9 cellular contexts compared by ENCODE assay signal in the genomic region with DNA sequence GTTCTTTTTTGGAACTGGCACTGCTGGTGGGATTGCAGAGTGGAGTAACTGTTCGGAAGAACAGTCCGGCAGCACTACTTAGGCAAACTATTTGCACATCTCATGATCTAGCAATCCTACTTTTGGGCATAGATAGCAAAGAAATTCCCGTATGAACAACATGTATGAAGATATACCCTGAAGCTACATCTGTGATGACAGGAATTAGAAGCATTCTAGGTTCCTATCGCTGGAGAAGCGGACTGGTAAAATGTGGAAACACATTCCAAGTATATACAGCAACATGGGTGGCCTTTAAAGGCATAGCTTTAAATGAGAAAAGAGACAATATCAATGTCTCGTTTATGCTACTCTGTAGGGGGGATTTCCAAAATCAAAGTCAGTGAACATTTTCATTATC. TPM values are rescaled to one million over a fixed set of nuclear protein-coding genes. Genes with fewer than 3 reads are reported as not detected.
A peak's percentile ranks its signal among the peaks of the same experiment; 100 is the strongest.
DNase-seq lines count a peak whose midpoint lies in the region; ATAC-seq and TF ChIP-seq lines count a peak whose summit lies in the region.
"Had no signal": no experiment of that assay in that cellular context is flagged by ENCODE, and none has a peak within 500 bp of the region (broad histone marks: within the 10 kb centered on the region; RNA-seq: fewer than 3 reads in every experiment).

No MANE protein-coding gene starts in this region.

- ATAC-seq in WTC11 (no peak), GM21515 (IDR thresholded peaks at IDR 0.05; ENCODE audit: unreplicated experiment) (no peak)
- no peak for ATAC-seq in stimulated activated memory B cell treated with anti-CD40 and anti-IgM and Interleukin-4, amounts not matched to agents 10 μg/mL and 1 μg/mL and 100 μg/mL, for 72 hours

- peaks cover 61% of the 10 kb centered on the region for H3K36me3 Mint-ChIP-seq in activated CD4-positive, alpha-beta T cell treated with anti-CD3 and anti-CD28 coated beads, Interleukin-2, amount 10 ng/mL, durations not matched to agents 7 days and 5 days (ENCODE audit: low read depth)
- peaks cover 41% of the 10 kb centered on the region for H3K36me3 Mint-ChIP-seq in WTC11
- H3K36me3 Mint-ChIP-seq in stimulated activated memory B cell treated with anti-CD40 and anti-IgM and Interleukin-4, amounts not matched to agents 10 μg/mL and 1 μg/mL and 100 μg/mL, for 72 hours: peaks cover 25% of the 10 kb centered on the region

- H3K9me3 Mint-ChIP-seq in activated CD4-positive, alpha-beta T cell treated with anti-CD3 and anti-CD28 coated beads, Interleukin-2, amount 10 ng/mL, durations not matched to agents 7 days and 5 days: no peaks in the 10 kb centered on the region
- H3K9me3 Mint-ChIP-seq in WTC11: no peaks in the 10 kb centered on the region
- no peaks in the 10 kb centered on the region for H3K9me3 Mint-ChIP-seq in stimulated activated memory B cell treated with anti-CD40 and anti-IgM and Interleukin-4, amounts not matched to agents 10 μg/mL and 1 μg/mL and 100 μg/mL, for 72 hours

- H3K4me1 Mint-ChIP-seq in activated CD4-positive, alpha-beta T cell treated with anti-CD3 and anti-CD28 coated beads, Interleukin-2, amount 10 ng/mL, durations not matched to agents 7 days and 5 days: peaks cover 40% of the 10 kb centered on the region
- H3K4me1 Mint-ChIP-seq in WTC11: peaks cover 32% of the 10 kb centered on the region
- H3K4me1 Mint-ChIP-seq in stimulated activated memory B cell treated with anti-CD40 and anti-IgM and Interleukin-4, amounts not matched to agents 10 μg/mL and 1 μg/mL and 100 μg/mL, for 72 hours: peaks cover 66% of the 10 kb centered on the region

- POLR2A ChIA-PET in activated CD4-positive, alpha-beta T cell treated with anti-CD3 and anti-CD28 coated beads, Interleukin-2, amount 10 ng/mL, durations not matched to agents 7 days and 5 days (lab: Charles Lee): interaction anchor here (0.6 kb wide), 1 partner anchor 181 kb away, joined by 18 read pairs; no protein-coding TSS in a partner anchor
- POLR2A ChIA-PET in WTC11 (lab: Charles Lee): no interaction called here

- CTCF ChIA-PET in activated CD4-positive, alpha-beta T cell treated with anti-CD3 and anti-CD28 coated beads, Interleukin-2, amount 10 ng/mL, durations not matched to agents 7 days and 5 days (lab: Charles Lee): interaction anchor here (0.6 to 2.3 kb wide), 3 partner anchors 9 to 1030 kb away, joined by 3 to 7 read pairs (median 4); no protein-coding TSS in a partner anchor
- CTCF ChIA-PET in WTC11 (lab: Charles Lee): interaction anchor here (2.2 kb wide), 1 partner anchor 10 kb away, joined by 6 read pairs; no protein-coding TSS in a partner anchor

- no peak overlapping the region for H3K27ac Mint-ChIP-seq in activated CD4-positive, alpha-beta T cell treated with anti-CD3 and anti-CD28 coated beads, Interleukin-2, amount 10 ng/mL, durations not matched to agents 7 days and 5 days
- H3K27ac Mint-ChIP-seq in WTC11: 0 out of 2 replicates have a peak overlapping the region, but pooled peaks have one; percentile 75
- no peak overlapping the region for H3K27ac Mint-ChIP-seq in stimulated activated memory B cell treated with anti-CD40 and anti-IgM and Interleukin-4, amounts not matched to agents 10 μg/mL and 1 μg/mL and 100 μg/mL, for 72 hours

- H3K4me3 ChIP-seq in foreskin fibroblast (ENCODE audit: low read depth in 1 of 2, low read length in 2 of 2): peak overlapping the region; percentile 40 to 82

- no peak for DNase-seq in activated CD4-positive, alpha-beta T cell treated with anti-CD3 and anti-CD28 coated beads, Interleukin-2, amount 10 ng/mL, durations not matched to agents 7 days and 5 days
- no peak for DNase-seq in activated CD4-positive, alpha-beta T cell treated with anti-CD3 and anti-CD28 coated beads for 1 hour
- no peak for DNase-seq in WTC11 (ENCODE audit: low spot score)
- DNase-seq in foreskin fibroblast: peak in 1 of 2 donors; percentile 27
- no peak for DNase-seq in NCI-H2227 treated with DMSO at 0.1 percent for 48 hours (lab: John Stamatoyannopoulos, UW)
- DNase-seq in NK-92 treated with Interleukin-12 subunit alpha and Interleukin-12 subunit beta, amount 100 ng/mL, for 24 hours (lab: John Stamatoyannopoulos, UW): no peak
- DNase-seq: substantia nigra had no signal

- TF ChIP-seq CTCF in WTC11 (IDR thresholded peaks at IDR 0.05): no peak
- TF ChIP-seq CTCF in foreskin fibroblast (IDR thresholded peaks at IDR 0.05; ENCODE audit: low read depth, low read length): no peak

- no peaks in the 10 kb centered on the region for H3K27me3 Mint-ChIP-seq in activated CD4-positive, alpha-beta T cell treated with anti-CD3 and anti-CD28 coated beads, Interleukin-2, amount 10 ng/mL, durations not matched to agents 7 days and 5 days
- peaks cover 3% of the 10 kb centered on the region; the same call in 1 of the 2 replicates for H3K27me3 Mint-ChIP-seq in WTC11 (ENCODE audit: low read depth)
- no peaks in the 10 kb centered on the region for H3K27me3 Mint-ChIP-seq in stimulated activated memory B cell treated with anti-CD40 and anti-IgM and Interleukin-4, amounts not matched to agents 10 μg/mL and 1 μg/mL and 100 μg/mL, for 72 hours

- peak overlapping the region; percentile 92 for H3K4me3 Mint-ChIP-seq in activated CD4-positive, alpha-beta T cell treated with anti-CD3 and anti-CD28 coated beads, Interleukin-2, amount 10 ng/mL, durations not matched to agents 7 days and 5 days
- peak overlapping the region; percentile 61 for H3K4me3 Mint-ChIP-seq in WTC11
- H3K4me3 Mint-ChIP-seq in stimulated activated memory B cell treated with anti-CD40 and anti-IgM and Interleukin-4, amounts not matched to agents 10 μg/mL and 1 μg/mL and 100 μg/mL, for 72 hours: peak overlapping the region; percentile 10

TF ChIP-seq in WTC11, 78 proteins besides CTCF, POLR2A, EP300 and RAD21:
- TF ChIP-seq ZNF263 (CRISPR knock-in tag; IDR thresholded peaks at IDR 0.05; ENCODE audit: low read depth) (no peak), ETV6 (CRISPR knock-in tag; IDR thresholded peaks at IDR 0.05) (no peak), ZNF416 (CRISPR knock-in tag; IDR thresholded peaks at IDR 0.05) (no peak), GRHL2 (CRISPR knock-in tag; IDR thresholded peaks at IDR 0.05; ENCODE audit: insufficient replicate concordance, severe bottlenecking) (no peak), ZNF219 (CRISPR knock-in tag; IDR thresholded peaks at IDR 0.05; ENCODE audit: borderline replicate concordance) (no peak)
- TF ChIP-seq, protein P1, sequence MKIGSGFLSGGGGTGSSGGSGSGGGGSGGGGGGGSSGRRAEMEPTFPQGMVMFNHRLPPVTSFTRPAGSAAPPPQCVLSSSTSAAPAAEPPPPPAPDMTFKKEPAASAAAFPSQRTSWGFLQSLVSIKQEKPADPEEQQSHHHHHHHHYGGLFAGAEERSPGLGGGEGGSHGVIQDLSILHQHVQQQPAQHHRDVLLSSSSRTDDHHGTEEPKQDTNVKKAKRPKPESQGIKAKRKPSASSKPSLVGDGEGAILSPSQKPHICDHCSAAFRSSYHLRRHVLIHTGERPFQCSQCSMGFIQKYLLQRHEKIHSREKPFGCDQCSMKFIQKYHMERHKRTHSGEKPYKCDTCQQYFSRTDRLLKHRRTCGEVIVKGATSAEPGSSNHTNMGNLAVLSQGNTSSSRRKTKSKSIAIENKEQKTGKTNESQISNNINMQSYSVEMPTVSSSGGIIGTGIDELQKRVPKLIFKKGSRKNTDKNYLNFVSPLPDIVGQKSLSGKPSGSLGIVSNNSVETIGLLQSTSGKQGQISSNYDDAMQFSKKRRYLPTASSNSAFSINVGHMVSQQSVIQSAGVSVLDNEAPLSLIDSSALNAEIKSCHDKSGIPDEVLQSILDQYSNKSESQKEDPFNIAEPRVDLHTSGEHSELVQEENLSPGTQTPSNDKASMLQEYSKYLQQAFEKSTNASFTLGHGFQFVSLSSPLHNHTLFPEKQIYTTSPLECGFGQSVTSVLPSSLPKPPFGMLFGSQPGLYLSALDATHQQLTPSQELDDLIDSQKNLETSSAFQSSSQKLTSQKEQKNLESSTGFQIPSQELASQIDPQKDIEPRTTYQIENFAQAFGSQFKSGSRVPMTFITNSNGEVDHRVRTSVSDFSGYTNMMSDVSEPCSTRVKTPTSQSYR (CRISPR knock-in tag; IDR thresholded peaks at IDR 0.05): no peak
- TF ChIP-seq, protein P2, sequence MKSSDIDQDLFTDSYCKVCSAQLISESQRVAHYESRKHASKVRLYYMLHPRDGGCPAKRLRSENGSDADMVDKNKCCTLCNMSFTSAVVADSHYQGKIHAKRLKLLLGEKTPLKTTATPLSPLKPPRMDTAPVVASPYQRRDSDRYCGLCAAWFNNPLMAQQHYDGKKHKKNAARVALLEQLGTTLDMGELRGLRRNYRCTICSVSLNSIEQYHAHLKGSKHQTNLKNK (CRISPR knock-in tag; IDR thresholded peaks at IDR 0.05): no peak

RNA-seq across cellular contexts. Expression of a gene that starts 3.1 kb away (rescaled TPM):
- 10 to 100 TPM; 50.9 to 53.6 TPM for total RNA-seq in activated CD4-positive, alpha-beta T cell treated with anti-CD3 and anti-CD28 coated beads, Interleukin-2, amount 10 ng/mL, durations not matched to agents 7 days and 5 days
- total RNA-seq in WTC11 (2021): 43.4 to 53.6 TPM (median 49.5 TPM) in 3 replicates

RNA-seq across cellular contexts. Expression of a gene that starts 3.3 kb away (rescaled TPM):
- total RNA-seq in activated CD4-positive, alpha-beta T cell treated with anti-CD3 and anti-CD28 coated beads, Interleukin-2, amount 10 ng/mL, durations not matched to agents 7 days and 5 days: 100 to 1,000 TPM in 1 of 2 experiments, 10 to 100 TPM in 1; 93.8 to 102 TPM
- 54.7 to 61.9 TPM (median 55.9 TPM) in 3 replicates for total RNA-seq in WTC11 (2021)

RNA-seq across cellular contexts. Expression of a gene that starts 26.0 kb away (rescaled TPM):
- total RNA-seq in activated CD4-positive, alpha-beta T cell treated with anti-CD3 and anti-CD28 coated beads, Interleukin-2, amount 10 ng/mL, durations not matched to agents 7 days and 5 days: not detected
- total RNA-seq in WTC11 (2021): 0.11 to 0.23 TPM (median 0.17 TPM) in 3 replicates

Comparison
In these comparisons a context has a peak if more than half of its experiments do, and no peak if none do; other contexts are left out.
1. H3K4me3 Mint-ChIP-seq: peak in every context shown above with its lines; median percentile 92 in activated CD4-positive, alpha-beta T cell treated with anti-CD3 and anti-CD28 coated beads, Interleukin-2, amount 10 ng/mL, durations not matched to agents 7 days and 5 days; 61 in WTC11; 10 in stimulated activated memory B cell treated with anti-CD40 and anti-IgM and Interleukin-4, amounts not matched to agents 10 μg/mL and 1 μg/mL and 100 μg/mL, for 72 hours.